In genomic region chr15:45279024-45279697, GRCh38 we compare ENCODE assay signal across 8 cellular contexts. TPM values are rescaled to one million over a fixed set of nuclear protein-coding genes. Genes with fewer than 3 reads are reported as not detected.
DNase-seq lines count a peak whose midpoint lies in the region; ATAC-seq and TF ChIP-seq lines count a peak whose summit lies in the region.

No MANE protein-coding gene starts in this region.

- H3K36me3 Mint-ChIP-seq in Calu3 (ENCODE audit: insufficient read depth, unreplicated experiment) (peaks cover 9% of the 10 kb centered on the region), endodermal cell (ENCODE audit: low read depth) (no peaks in the 10 kb centered on the region)

- H3K79me1 ChIP-seq in mesendoderm (ENCODE audit: low read length), result no peaks in the 10 kb centered on the region

- H3K4me3 ChIP-seq in HUES48 (ENCODE audit: low read depth, low read length) (peak overlapping the region; percentile 81), NT2/D1 (ENCODE audit: insufficient read length, low read depth) (peak overlapping the region; percentile 81), endodermal cell (ENCODE audit: low read length) (peak overlapping the region; percentile 70), mesendoderm (ENCODE audit: low read length) (peak overlapping the region; percentile 60)

- H3K36me3 ChIP-seq in HUES48 (ENCODE audit: control insufficient read depth, insufficient read depth, low read length) (no peaks in the 10 kb centered on the region), NT2/D1 (ENCODE audit: insufficient read depth, insufficient read length, low read length) (no peaks in the 10 kb centered on the region), endodermal cell (ENCODE audit: control insufficient read depth, insufficient read depth, low read length) (no peaks in the 10 kb centered on the region), mesendoderm (ENCODE audit: control insufficient read depth, insufficient read depth, low read length) (no peaks in the 10 kb centered on the region)

- no peak overlapping the region for H2BK120ac ChIP-seq in mesendoderm (ENCODE audit: low read depth, low read length)

- H3K9me3 ChIP-seq in HUES48 (ENCODE audit: control insufficient read depth, insufficient read depth, low read length) (no peaks in the 10 kb centered on the region), NT2/D1 (ENCODE audit: insufficient read depth, low read length) (no peaks in the 10 kb centered on the region), endodermal cell (ENCODE audit: control insufficient read depth, low read length) (no peaks in the 10 kb centered on the region)

- DNase-seq in Calu3, result peak; percentile 97
- peak; percentile 88 for DNase-seq in NT2/D1 (ENCODE audit: low read depth, low spot score)
- peak; percentile 91 for DNase-seq in activated CD8-positive, alpha-beta memory T cell treated with anti-CD3 and anti-CD28 coated beads, Interleukin-2, amount 50 U/mL, for 24 hours (ENCODE audit: extremely low read depth)
- DNase-seq in endodermal cell, result peak; percentile 99
- DNase-seq in mesendoderm, result peak; percentile 97
- DNase-seq in stimulated activated CD8-positive, alpha-beta memory T cell treated with anti-CD3 and anti-CD28 coated beads, Interleukin-12 subunit alpha, Interleukin-12 subunit beta, amount 100 ng/mL, for 4 hours (ENCODE audit: low read depth), result peak; percentile 96

- H3K9me3 Mint-ChIP-seq in Calu3 (ENCODE audit: low read depth, unreplicated experiment) (no peaks in the 10 kb centered on the region), endodermal cell (no peaks in the 10 kb centered on the region)

- H3K4me3 Mint-ChIP-seq in Calu3 (ENCODE audit: low read depth, unreplicated experiment) (peak overlapping the region; percentile 77), endodermal cell (peak overlapping the region; percentile 64)

- H3K4me1 ChIP-seq in HUES48 (ENCODE audit: control insufficient read depth, insufficient read depth, low read length) (peaks cover 5% of the 10 kb centered on the region; the same call in 1 of the 2 replicates), NT2/D1 (ENCODE audit: insufficient read depth, insufficient read length) (no peaks in the 10 kb centered on the region), endodermal cell (ENCODE audit: control insufficient read depth, insufficient read depth, low read length) (peaks cover 6% of the 10 kb centered on the region), mesendoderm (ENCODE audit: control insufficient read depth, low read depth, low read length) (no peaks in the 10 kb centered on the region)

- H3K4ac ChIP-seq in mesendoderm (ENCODE audit: low read depth, low read length), result no peak overlapping the region

- CTCF ChIA-PET in Calu3 (lab: Charles Lee), result interaction anchor here (0.9 to 1.6 kb wide), 2 partner anchors 79 to 116 kb away, joined by 3 to 8 read pairs; no protein-coding TSS in a partner anchor

- intact Hi-C loops in Calu3 (cut with micrococcal nuclease; ENCODE audit: unreplicated experiment), result no loop called here

- H4K8ac ChIP-seq in mesendoderm (ENCODE audit: low read depth, low read length), result no peak overlapping the region

- H3K27me3 Mint-ChIP-seq in Calu3 (ENCODE audit: unreplicated experiment), result no peaks in the 10 kb centered on the region
- peaks cover 28% of the 10 kb centered on the region for H3K27me3 Mint-ChIP-seq in endodermal cell (ENCODE audit: insufficient read depth)

- no peak overlapping the region for H3K18ac ChIP-seq in mesendoderm (ENCODE audit: low read length)

- H2AK5ac ChIP-seq in mesendoderm (ENCODE audit: low read length), result no peak overlapping the region

- no peak overlapping the region for H3K23ac ChIP-seq in mesendoderm (ENCODE audit: low read length)

- H3K79me2 ChIP-seq in mesendoderm (ENCODE audit: control insufficient read depth, insufficient read depth, low read length), result no peaks in the 10 kb centered on the region

- BruUV-seq in Calu3 (replicated peaks; lab: Mats Ljungman, UMichigan), result no TSS peak

- H3K9ac ChIP-seq in HUES48 (ENCODE audit: low read depth, low read length) (peak overlapping the region; percentile 68), NT2/D1 (ENCODE audit: insufficient read length, low read depth) (peak overlapping the region; percentile 91), endodermal cell (ENCODE audit: extremely low read depth, low read length, poor library complexity, severe bottlenecking) (no peak overlapping the region), mesendoderm (ENCODE audit: low read length) (peak overlapping the region; percentile 89)

- no peak overlapping the region for H2BK5ac ChIP-seq in mesendoderm (ENCODE audit: low read length)

- H3K27me3 ChIP-seq in HUES48 (ENCODE audit: control insufficient read depth, insufficient read depth, low read length) (no peaks in the 10 kb centered on the region), NT2/D1 (ENCODE audit: insufficient read depth, insufficient read length) (no peaks in the 10 kb centered on the region), endodermal cell (ENCODE audit: control insufficient read depth, insufficient read depth, low read length, poor library complexity, severe bottlenecking) (no peaks in the 10 kb centered on the region), mesendoderm (ENCODE audit: insufficient read depth, low read length, poor library complexity) (no peaks in the 10 kb centered on the region)

- peak; percentile 100 for ATAC-seq in GM21423 (IDR thresholded peaks at IDR 0.05; ENCODE audit: unreplicated experiment)

- H2BK15ac ChIP-seq in mesendoderm (replicated peaks; ENCODE audit: low read depth), result no peak overlapping the region

- TF ChIP-seq CTCF in Calu3 (IDR thresholded peaks at IDR 0.05; ENCODE audit: unreplicated experiment) (no peak), endodermal cell (conservative IDR thresholded peaks at IDR 0.05) (no peak)

- 75 to 84% methylated on average over 23 to 33 of the region's 33 CpGs for WGBS in endodermal cell (ENCODE audit: insufficient coverage in 1 of 2, insufficient read length in 1 of 2), 2 experiments
- WGBS in mesendoderm (ENCODE audit: extremely low coverage, insufficient coverage, low lambda C conversion rate), result no CpG with 5 or more reads among the region's 33 CpGs

- peak overlapping the region; percentile 83 for H3K27ac ChIP-seq in HUES48 (ENCODE audit: low read depth, low read length)
- H3K27ac ChIP-seq in endodermal cell (ENCODE audit: low read depth, low read length), result no peak overlapping the region
- no peak overlapping the region for H3K27ac ChIP-seq in mesendoderm (ENCODE audit: low read depth, low read length)

- H4K5ac ChIP-seq in mesendoderm (ENCODE audit: low read length), result no peak overlapping the region

- H3K27ac Mint-ChIP-seq in Calu3 (ENCODE audit: unreplicated experiment) (peak overlapping the region; percentile 78), endodermal cell (peak overlapping the region; percentile 88)

- H3K4me2 ChIP-seq in mesendoderm (ENCODE audit: low read length), result peak overlapping the region; percentile 73

- H3K4me1 Mint-ChIP-seq in Calu3 (ENCODE audit: low read depth, unreplicated experiment), result no peaks in the 10 kb centered on the region
- H3K4me1 Mint-ChIP-seq in endodermal cell, result peaks cover 13% of the 10 kb centered on the region

- H3K56ac ChIP-seq in mesendoderm (ENCODE audit: low read length), result peak overlapping the region; percentile 96

RNA-seq across cellular contexts. Expression of gene SLC28A2, which starts 27.1 kb away (rescaled TPM):
- not detected in 2 replicates for total RNA-seq in Calu3 (2022)
- total RNA-seq in endodermal cell, result 1 to 10 TPM; 3.8 to 4.4 TPM
- polyA plus RNA-seq in endodermal cell (2013, experiment 1 of 2), result 0.85 TPM
- polyA plus RNA-seq in endodermal cell (2013, experiment 2 of 2), result 1.4 TPM
- 0.08 TPM for polyA plus RNA-seq in mesendoderm (2013, experiment 1 of 2)
- 0.13 TPM for polyA plus RNA-seq in mesendoderm (2013, experiment 2 of 2)
